Comparison of ENCODE assay signal across 16 cellular contexts in the genomic region with DNA sequence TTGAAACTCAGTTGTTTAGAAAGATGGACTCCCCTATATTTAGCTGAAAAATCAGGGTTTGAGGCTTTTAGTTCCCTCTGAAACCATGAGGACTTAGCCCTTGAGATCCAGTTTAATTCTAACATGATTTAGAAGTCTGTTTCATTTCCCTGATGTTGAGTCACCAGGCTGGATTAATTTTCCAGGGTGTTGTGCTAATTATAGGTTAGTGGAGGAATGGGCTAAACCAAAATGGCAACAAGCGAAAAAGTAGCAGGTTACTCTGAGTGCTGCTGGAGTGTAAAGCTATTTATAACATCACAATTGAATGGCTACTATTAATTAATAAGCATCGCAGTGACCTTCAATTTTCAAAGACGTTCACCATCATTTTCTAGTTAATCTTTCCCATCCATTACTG. TPM values are rescaled to one million over a fixed set of nuclear protein-coding genes. Genes with fewer than 3 reads are reported as not detected.
DNase-seq lines count a peak whose midpoint lies in the region; ATAC-seq and TF ChIP-seq lines count a peak whose summit lies in the region.
"Had no signal": no experiment of that assay in that cellular context is flagged by ENCODE, and none has a peak within 500 bp of the region (broad histone marks: within the 10 kb centered on the region; RNA-seq: fewer than 3 reads in every experiment).

No MANE protein-coding gene starts in this region.

- no TSS peak for BruUV-seq in MCF 10A (replicated peaks; lab: Mats Ljungman, UMichigan)

- DNase-seq in Right ventricle myocardium inferior (ENCODE audit: missing footprints) (no peak), cardiac septum (ENCODE audit: low spot score) (no peak), left cardiac atrium (no peak), renal cortical epithelial cell (ENCODE audit: low read depth) (peak; percentile 40), MCF 10A (ENCODE audit: unreplicated experiment) (no peak), NCI-H774 (lab: John Stamatoyannopoulos, UW) (no peak), SKM-1 treated with dmso at 0.1 percent for 144 hours (lab: John Stamatoyannopoulos, UW; ENCODE audit: unreplicated experiment) (no peak), mucosa of gallbladder (ENCODE audit: low spot score) (no peak)
- DNase-seq: CD8-positive, alpha-beta T cell; DMS79; H9; NCI-H1436; NCI-H2029 treated with DMSO at 0.1 percent for 48 hours; NCI-H2171 treated with DMSO at 0.1 percent for 48 hours; NK-92 treated with Interleukin-12 subunit alpha and Interleukin-12 subunit beta, amount 100 ng/mL, for 24 hours; SJCRH30 had no signal

- intact Hi-C loops in Right ventricle myocardium inferior (cut with DNase I), result no loop called here
- intact Hi-C loops in cardiac septum (cut with DNase I), result no loop called here
- intact Hi-C loops in left cardiac atrium (cut with DNase I), result no loop called here
- intact Hi-C loops in MCF 10A (cut with micrococcal nuclease), result no loop called here

- H3K27ac Mint-ChIP-seq in MCF 10A (ENCODE audit: low read depth, unreplicated experiment), result no peak overlapping the region
- H3K27ac Mint-ChIP-seq: CD8-positive, alpha-beta T cell; H9 had no signal

- H3K27me3 Mint-ChIP-seq in MCF 10A (ENCODE audit: insufficient read depth, unreplicated experiment), result no peaks in the 10 kb centered on the region

- no peak overlapping the region for H3K4me3 Mint-ChIP-seq in MCF 10A (ENCODE audit: unreplicated experiment)
- H3K4me3 Mint-ChIP-seq: CD8-positive, alpha-beta T cell; H9 had no signal

- no peaks in the 10 kb centered on the region for H3K36me3 Mint-ChIP-seq in MCF 10A (ENCODE audit: insufficient read depth, unreplicated experiment)
- H3K36me3 Mint-ChIP-seq: CD8-positive, alpha-beta T cell had no signal

- POLR2A ChIA-PET in MCF 10A (lab: Yijun Ruan, JAX), result interaction anchor here (0.8 to 2.8 kb wide), 4 partner anchors 9 to 20 kb away, joined by 3 to 10 read pairs (median 4); partner anchors contain the start of gene USP24

- peaks cover 17% of the 10 kb centered on the region for H3K4me1 Mint-ChIP-seq in MCF 10A (ENCODE audit: insufficient read depth, unreplicated experiment)

- no peak for TF ChIP-seq CTCF in MCF 10A (IDR thresholded peaks at IDR 0.05; ENCODE audit: unreplicated experiment)

- no peaks in the 10 kb centered on the region for H3K9me3 Mint-ChIP-seq in MCF 10A (ENCODE audit: unreplicated experiment)

- ATAC-seq in Right ventricle myocardium inferior, result peak; percentile 64
- ATAC-seq in left cardiac atrium, result peak; percentile 77 to 92
- ATAC-seq: CD8-positive, alpha-beta T cell had no signal

- CTCF ChIA-PET in MCF 10A (lab: Yijun Ruan, JAX), result no interaction called here

RNA-seq across cellular contexts. Expression of gene USP24, which starts 15.5 kb away (rescaled TPM):
- 34.5 TPM for total RNA-seq in Right ventricle myocardium inferior
- total RNA-seq in cardiac septum, result 45.1 TPM
- 10 to 100 TPM; 31.8 to 33.6 TPM for total RNA-seq in left cardiac atrium
- 44.8 and 79.9 TPM in 2 replicates for total RNA-seq in renal cortical epithelial cell
- total RNA-seq in MCF 10A (2022), result 38.0 and 45.7 TPM in 2 replicates
- total RNA-seq in mucosa of gallbladder, result 34.6 TPM
